Comparison of ENCODE assay signal across 7 cellular contexts in the genomic region with DNA sequence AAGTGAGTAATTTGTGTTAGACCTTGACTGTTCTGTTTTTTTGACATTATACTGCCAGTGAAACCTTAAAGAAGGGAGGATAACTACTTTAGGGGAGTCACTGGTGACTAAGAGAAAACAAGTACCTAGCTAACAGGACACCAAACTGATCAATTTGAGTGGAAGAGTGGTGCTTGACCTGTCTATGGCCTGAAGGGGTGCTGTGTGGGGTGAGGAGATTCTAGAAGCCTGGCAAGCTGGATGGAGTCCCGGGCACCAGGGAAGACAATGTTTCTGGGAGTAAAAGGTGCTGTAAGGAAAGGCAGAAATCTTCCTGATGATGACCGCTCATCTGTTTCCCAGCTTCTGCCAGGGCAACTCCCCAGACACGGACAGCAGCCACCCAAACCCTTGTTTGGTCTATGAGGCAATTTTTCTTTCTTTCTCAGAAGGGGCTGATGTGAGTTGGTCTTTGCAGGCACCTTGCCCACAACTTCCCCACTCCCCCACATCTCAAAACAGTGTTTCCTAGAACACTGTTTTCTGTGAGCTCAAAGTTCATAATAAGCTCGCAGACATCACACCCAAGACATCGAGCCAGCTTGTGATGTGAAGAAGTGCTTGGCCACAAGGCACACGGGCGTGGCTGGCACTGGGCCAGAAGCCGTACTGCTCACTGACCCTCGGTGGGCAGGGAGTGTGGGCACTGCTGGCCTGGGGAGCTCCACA. TPM values are rescaled to one million over a fixed set of nuclear protein-coding genes. Genes with fewer than 3 reads are reported as not detected.
DNase-seq lines count a peak whose midpoint lies in the region; ATAC-seq and TF ChIP-seq lines count a peak whose summit lies in the region.

No MANE protein-coding gene starts in this region.

- no peak overlapping the region for H3K4me3 Mint-ChIP-seq in stimulated activated memory B cell treated with anti-CD40 and anti-IgM and Interleukin-4, amounts not matched to agents 10 μg/mL and 1 μg/mL and 100 μg/mL, for 72 hours

- WGBS in heart left ventricle, 4 donors, result 27 to 42% (median 37%) methylated on average over 9 of the region's 9 CpGs

- H3K27me3 Mint-ChIP-seq in stimulated activated memory B cell treated with anti-CD40 and anti-IgM and Interleukin-4, amounts not matched to agents 10 μg/mL and 1 μg/mL and 100 μg/mL, for 72 hours, result peaks cover 3% of the 10 kb centered on the region

- peaks cover 16% of the 10 kb centered on the region for H3K4me1 Mint-ChIP-seq in stimulated activated memory B cell treated with anti-CD40 and anti-IgM and Interleukin-4, amounts not matched to agents 10 μg/mL and 1 μg/mL and 100 μg/mL, for 72 hours

- H3K9me3 ChIP-seq in KOPT-K1 (ENCODE audit: insufficient read depth, low read length, poor library complexity, severe bottlenecking), result no peaks in the 10 kb centered on the region
- no peaks in the 10 kb centered on the region for H3K9me3 ChIP-seq in heart left ventricle

- peak in 1 of 12 donors; percentile 9 for TF ChIP-seq CTCF in heart left ventricle (IDR thresholded peaks at IDR 0.05)

- no peaks in the 10 kb centered on the region for H3K36me3 ChIP-seq in KOPT-K1 (ENCODE audit: insufficient read depth, low read length)
- no peaks in the 10 kb centered on the region for H3K36me3 ChIP-seq in heart left ventricle

- H3K27ac ChIP-seq in KOPT-K1 (ENCODE audit: low read depth, low read length, poor library complexity, severe bottlenecking), result peak overlapping the region; percentile 47
- peak overlapping the region in 5 of 12 donors; percentile 44 to 73 (median 67) for H3K27ac ChIP-seq in heart left ventricle

- peak overlapping the region; percentile 44 for H3K27ac Mint-ChIP-seq in stimulated activated memory B cell treated with anti-CD40 and anti-IgM and Interleukin-4, amounts not matched to agents 10 μg/mL and 1 μg/mL and 100 μg/mL, for 72 hours

- peaks cover 0 to 56% (median 23%) of the 10 kb centered on the region in 12 donors for H3K4me1 ChIP-seq in heart left ventricle

- ATAC-seq in heart left ventricle (peak in 3 of 4 donors; percentile 7 to 33 (median 20)), GM21447 (IDR thresholded peaks at IDR 0.05; ENCODE audit: unreplicated experiment) (no peak), HG02973 (IDR thresholded peaks at IDR 0.05; ENCODE audit: unreplicated experiment) (no peak)
- ATAC-seq in stimulated activated memory B cell treated with anti-CD40 and anti-IgM and Interleukin-4, amounts not matched to agents 10 μg/mL and 1 μg/mL and 100 μg/mL, for 72 hours, result no peak

- DNase-seq in activated CD4-positive, alpha-beta T cell treated with anti-CD3 and anti-CD28 coated beads, Interleukin-2, amount 50 U/mL, for 4 hours, result peak; percentile 25 to 37
- peak in 1 of 5 donors; percentile 30 for DNase-seq in heart left ventricle
- DNase-seq in hepatic stellate cell (ENCODE audit: low spot score), result no peak

- H3K9me3 Mint-ChIP-seq in stimulated activated memory B cell treated with anti-CD40 and anti-IgM and Interleukin-4, amounts not matched to agents 10 μg/mL and 1 μg/mL and 100 μg/mL, for 72 hours, result no peaks in the 10 kb centered on the region

- H3K36me3 Mint-ChIP-seq in stimulated activated memory B cell treated with anti-CD40 and anti-IgM and Interleukin-4, amounts not matched to agents 10 μg/mL and 1 μg/mL and 100 μg/mL, for 72 hours, result no peaks in the 10 kb centered on the region

- H3K4me3 ChIP-seq in heart left ventricle, result no peak overlapping the region

- no peaks in the 10 kb centered on the region for H3K27me3 ChIP-seq in heart left ventricle

- intact Hi-C loops in heart left ventricle (cut with DNase I), result loop anchor here in 9 of 10 donors (5.0 to 10.0 kb wide), 6 partner anchors 125 to 418 kb away; no protein-coding TSS in a partner anchor

- TF ChIP-seq POLR2A in heart left ventricle (IDR thresholded peaks at IDR 0.05), result no peak

RNA-seq across cellular contexts. Expression of a gene that starts 4.6 kb away (rescaled TPM):
- total RNA-seq in heart left ventricle, result 1 to 10 TPM in 2 of 9 donors, under 1 TPM in 6, not detected in 1; 0.25 to 3.3 (median 0.63) TPM
- polyA plus RNA-seq in heart left ventricle, result under 1 TPM; 0.18 to 0.19 TPM

Comparison
In these comparisons a context has a peak if more than half of its experiments do, and no peak if none do; other contexts are left out.
1. ATAC-seq: peak in heart left ventricle (3 of 4); none in stimulated activated memory B cell treated with anti-CD40 and anti-IgM and Interleukin-4, amounts not matched to agents 10 μg/mL and 1 μg/mL and 100 μg/mL, for 72 hours (single experiment), GM21447 (single experiment) and HG02973 (single experiment).